8 cellular contexts compared by ENCODE assay signal in genomic region chr12:4648499-4649357, GRCh38. TPM values are rescaled to one million over a fixed set of nuclear protein-coding genes. Genes with fewer than 3 reads are reported as not detected.
DNase-seq lines count a peak whose midpoint lies in the region; ATAC-seq, FAIRE-seq and TF ChIP-seq lines count a peak whose summit lies in the region.

TSS of gene AKAP3 (minus strand) at chr12:4649051. CDS start at chr12:4638196, 10,855 bp downstream.
TSS of gene NDUFA9 (plus strand) at chr12:4649114. CDS start at chr12:4649127, 13 bp downstream.

- peak within 1 kb of the TSS; percentile 77 for H3K27ac ChIP-seq in caudate nucleus (ENCODE audit: low read depth, low read length)

- CTCF ChIA-PET in WTC11 (lab: Charles Lee): interaction anchor here (0.7 to 2.0 kb wide), 11 partner anchors 13 to 265 kb away, joined by 3 to 12 read pairs (median 4); partner anchors contain the start of gene DYRK4

- TF ChIP-seq POLR2A in GM18526 (IDR thresholded peaks at IDR 0.05; ENCODE audit: extremely low read depth, insufficient read length): peak; percentile 87

- peak; percentile 82 for ATAC-seq in HG03097 (IDR thresholded peaks at IDR 0.05; ENCODE audit: low FRiP score, unreplicated experiment)
- ATAC-seq in WTC11: peak; percentile 92

- FAIRE-seq in A204.1 (lab: Jason Lieb, UNC): peak; percentile 96

- no peaks in the 10 kb centered on the region for H3K27me3 Mint-ChIP-seq in WTC11 (ENCODE audit: low read depth)

- H3K4me1 Mint-ChIP-seq in WTC11: peaks cover 40% of the 10 kb centered on the region

- peak; percentile 93 for DNase-seq in NCI-H2171 treated with DMSO at 0.1 percent for 48 hours (lab: John Stamatoyannopoulos, UW)
- peak; percentile 80 for DNase-seq in WTC11 (ENCODE audit: low spot score)
- peak in 60 of 61 donors; percentile 31 to 92 (median 79) for DNase-seq in caudate nucleus (lab: John Stamatoyannopoulos, UW)
- DNase-seq in inferior parietal cortex (ENCODE audit: extremely low spot score): peak; percentile 92
- peak; percentile 61 for DNase-seq in smooth muscle cell of the brain vasculature (ENCODE audit: low read depth, low spot score)

- H3K36me3 Mint-ChIP-seq in WTC11: no peaks in the 10 kb centered on the region

- POLR2A ChIA-PET in WTC11 (lab: Charles Lee): interaction anchor here (0.7 to 1.2 kb wide), 3 partner anchors 10 to 52 kb away, joined by 3 to 4 read pairs (median 3); no protein-coding TSS in a partner anchor

- peak within 1 kb of the TSS; percentile 99 for H3K27ac Mint-ChIP-seq in WTC11

- H3K4me3 Mint-ChIP-seq in WTC11: peak within 1 kb of the TSS; percentile 99

- TF ChIP-seq CTCF in WTC11 (IDR thresholded peaks at IDR 0.05): no peak

- H3K9me3 Mint-ChIP-seq in WTC11: no peaks in the 10 kb centered on the region

TF ChIP-seq in WTC11, 78 proteins besides CTCF, POLR2A, EP300 and RAD21 (continues in another document):
- TF ChIP-seq, protein P1, sequence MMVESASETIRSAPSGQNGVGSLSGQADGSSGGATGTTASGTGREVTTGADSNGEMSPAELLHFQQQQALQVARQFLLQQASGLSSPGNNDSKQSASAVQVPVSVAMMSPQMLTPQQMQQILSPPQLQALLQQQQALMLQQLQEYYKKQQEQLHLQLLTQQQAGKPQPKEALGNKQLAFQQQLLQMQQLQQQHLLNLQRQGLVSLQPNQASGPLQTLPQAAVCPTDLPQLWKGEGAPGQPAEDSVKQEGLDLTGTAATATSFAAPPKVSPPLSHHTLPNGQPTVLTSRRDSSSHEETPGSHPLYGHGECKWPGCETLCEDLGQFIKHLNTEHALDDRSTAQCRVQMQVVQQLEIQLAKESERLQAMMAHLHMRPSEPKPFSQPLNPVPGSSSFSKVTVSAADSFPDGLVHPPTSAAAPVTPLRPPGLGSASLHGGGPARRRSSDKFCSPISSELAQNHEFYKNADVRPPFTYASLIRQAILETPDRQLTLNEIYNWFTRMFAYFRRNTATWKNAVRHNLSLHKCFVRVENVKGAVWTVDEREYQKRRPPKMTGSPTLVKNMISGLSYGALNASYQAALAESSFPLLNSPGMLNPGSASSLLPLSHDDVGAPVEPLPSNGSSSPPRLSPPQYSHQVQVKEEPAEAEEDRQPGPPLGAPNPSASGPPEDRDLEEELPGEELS (CRISPR knock-in tag; IDR thresholded peaks at IDR 0.05): no peak
- TF ChIP-seq TEAD4 (CRISPR knock-in tag; IDR thresholded peaks at IDR 0.05): no peak
- TF ChIP-seq ELF4 (CRISPR knock-in tag; IDR thresholded peaks at IDR 0.05; ENCODE audit: low read depth): no peak
- TF ChIP-seq, protein P2, sequence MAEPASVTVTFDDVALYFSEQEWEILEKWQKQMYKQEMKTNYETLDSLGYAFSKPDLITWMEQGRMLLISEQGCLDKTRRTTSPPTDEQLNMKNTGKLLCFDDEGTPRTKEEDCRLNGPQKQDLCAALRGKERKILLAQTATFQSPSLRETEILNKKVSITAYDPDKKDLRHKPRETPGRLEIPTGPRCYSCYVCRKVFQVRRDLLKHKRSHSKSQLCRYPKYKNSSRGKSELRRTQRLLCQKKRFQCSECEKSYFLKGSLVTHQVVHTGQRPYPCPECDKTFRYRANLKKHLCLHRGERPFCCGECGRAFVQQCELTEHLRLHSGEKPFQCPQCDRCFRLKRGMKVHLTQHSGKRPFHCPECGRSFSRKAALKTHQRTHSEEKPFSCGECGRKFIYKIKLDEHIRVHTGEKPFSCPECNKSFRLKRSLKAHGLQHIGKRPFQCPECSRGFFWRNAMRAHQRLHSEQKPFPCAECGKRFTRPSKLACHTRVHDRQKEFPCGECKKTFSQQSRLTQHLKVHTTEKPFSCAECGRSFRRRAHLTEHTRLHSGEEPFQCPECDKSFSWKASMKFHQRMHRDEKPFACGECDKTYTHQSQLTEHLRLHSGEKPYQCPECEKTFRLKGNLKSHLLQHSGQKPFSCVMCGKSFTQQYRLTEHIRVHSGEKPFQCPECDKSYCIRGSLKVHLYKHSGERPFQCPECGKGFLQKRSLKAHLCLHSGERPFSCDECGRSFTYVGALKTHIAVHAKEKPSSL (CRISPR knock-in tag; conservative IDR thresholded peaks at IDR 0.05): no peak
- 0 out of 2 replicates have a peak, but pooled peaks have one; percentile 51 for TF ChIP-seq CREM (CRISPR knock-in tag; IDR thresholded peaks at IDR 0.05)
- no peak for TF ChIP-seq ZMAT4 (CRISPR knock-in tag; IDR thresholded peaks at IDR 0.05)
- no peak for TF ChIP-seq ZBTB21 (CRISPR knock-in tag; IDR thresholded peaks at IDR 0.05; ENCODE audit: borderline replicate concordance)
- TF ChIP-seq HMGA2 (CRISPR knock-in tag; IDR thresholded peaks at IDR 0.05): no peak
- TF ChIP-seq FOXK1 (CRISPR knock-in tag; IDR thresholded peaks at IDR 0.05): peak; percentile 83
- TF ChIP-seq TEAD1 (CRISPR knock-in tag; IDR thresholded peaks at IDR 0.05): 0 out of 2 replicates have a peak, but pooled peaks have one; percentile 32
- TF ChIP-seq, protein P3, sequence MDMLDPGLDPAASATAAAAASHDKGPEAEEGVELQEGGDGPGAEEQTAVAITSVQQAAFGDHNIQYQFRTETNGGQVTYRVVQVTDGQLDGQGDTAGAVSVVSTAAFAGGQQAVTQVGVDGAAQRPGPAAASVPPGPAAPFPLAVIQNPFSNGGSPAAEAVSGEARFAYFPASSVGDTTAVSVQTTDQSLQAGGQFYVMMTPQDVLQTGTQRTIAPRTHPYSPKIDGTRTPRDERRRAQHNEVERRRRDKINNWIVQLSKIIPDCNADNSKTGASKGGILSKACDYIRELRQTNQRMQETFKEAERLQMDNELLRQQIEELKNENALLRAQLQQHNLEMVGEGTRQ (CRISPR knock-in tag; IDR thresholded peaks at IDR 0.05): peak; percentile 59
- 0 out of 2 replicates have a peak, but pooled peaks have one; percentile 61 for TF ChIP-seq FOXP1 (CRISPR knock-in tag; IDR thresholded peaks at IDR 0.05; ENCODE audit: borderline replicate concordance)
- TF ChIP-seq E2F1 (CRISPR knock-in tag; IDR thresholded peaks at IDR 0.05): no peak
- no peak for TF ChIP-seq GTF2I (CRISPR knock-in tag; conservative IDR thresholded peaks at IDR 0.05)
- TF ChIP-seq ATF1 (CRISPR knock-in tag; IDR thresholded peaks at IDR 0.05): no peak
- TF ChIP-seq, protein P4, sequence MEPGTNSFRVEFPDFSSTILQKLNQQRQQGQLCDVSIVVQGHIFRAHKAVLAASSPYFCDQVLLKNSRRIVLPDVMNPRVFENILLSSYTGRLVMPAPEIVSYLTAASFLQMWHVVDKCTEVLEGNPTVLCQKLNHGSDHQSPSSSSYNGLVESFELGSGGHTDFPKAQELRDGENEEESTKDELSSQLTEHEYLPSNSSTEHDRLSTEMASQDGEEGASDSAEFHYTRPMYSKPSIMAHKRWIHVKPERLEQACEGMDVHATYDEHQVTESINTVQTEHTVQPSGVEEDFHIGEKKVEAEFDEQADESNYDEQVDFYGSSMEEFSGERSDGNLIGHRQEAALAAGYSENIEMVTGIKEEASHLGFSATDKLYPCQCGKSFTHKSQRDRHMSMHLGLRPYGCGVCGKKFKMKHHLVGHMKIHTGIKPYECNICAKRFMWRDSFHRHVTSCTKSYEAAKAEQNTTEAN (CRISPR knock-in tag; IDR thresholded peaks at IDR 0.05): peak; percentile 46; the same call in 1 of the 2 replicates
- TF ChIP-seq NR3C1 (CRISPR knock-in tag; conservative IDR thresholded peaks at IDR 0.05; ENCODE audit: low read depth): no peak
- no peak for TF ChIP-seq GRHL2 (CRISPR knock-in tag; IDR thresholded peaks at IDR 0.05; ENCODE audit: insufficient replicate concordance, severe bottlenecking)
- TF ChIP-seq SP1 (CRISPR knock-in tag; conservative IDR thresholded peaks at IDR 0.05): peak; percentile 54; the same call in 1 of the 2 replicates
- TF ChIP-seq CBFB (CRISPR knock-in tag; IDR thresholded peaks at IDR 0.05; ENCODE audit: low read depth): no peak; the same call in 1 of the 2 replicates
- 0 out of 2 replicates have a peak, but pooled peaks have one; percentile 15 for TF ChIP-seq MAX (CRISPR knock-in tag; IDR thresholded peaks at IDR 0.05)
- TF ChIP-seq, protein P5, sequence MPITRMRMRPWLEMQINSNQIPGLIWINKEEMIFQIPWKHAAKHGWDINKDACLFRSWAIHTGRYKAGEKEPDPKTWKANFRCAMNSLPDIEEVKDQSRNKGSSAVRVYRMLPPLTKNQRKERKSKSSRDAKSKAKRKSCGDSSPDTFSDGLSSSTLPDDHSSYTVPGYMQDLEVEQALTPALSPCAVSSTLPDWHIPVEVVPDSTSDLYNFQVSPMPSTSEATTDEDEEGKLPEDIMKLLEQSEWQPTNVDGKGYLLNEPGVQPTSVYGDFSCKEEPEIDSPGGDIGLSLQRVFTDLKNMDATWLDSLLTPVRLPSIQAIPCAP (CRISPR knock-in tag; IDR thresholded peaks at IDR 0.05): no peak
- TF ChIP-seq JAZF1 (CRISPR knock-in tag; IDR thresholded peaks at IDR 0.05): no peak
- no peak for TF ChIP-seq RORB (CRISPR knock-in tag; IDR thresholded peaks at IDR 0.05)
- TF ChIP-seq JUN (CRISPR knock-in tag; IDR thresholded peaks at IDR 0.05): no peak
- no peak for TF ChIP-seq SMAD4 (CRISPR knock-in tag; IDR thresholded peaks at IDR 0.05)
- TF ChIP-seq MYBL2 (CRISPR knock-in tag; IDR thresholded peaks at IDR 0.05): peak; percentile 68; the same call in 1 of the 2 replicates

RNA-seq across cellular contexts. Expression of gene AKAP3, which starts in this region (rescaled TPM):
- 1.8 to 2.6 TPM (median 1.9 TPM) in 3 replicates for total RNA-seq in WTC11 (2021)

RNA-seq across cellular contexts. Expression of gene NDUFA9, which starts in this region (rescaled TPM):
- total RNA-seq in WTC11 (2021): 65.8 to 97.8 TPM (median 71.4 TPM) in 3 replicates

Comparison
In these comparisons a context has a peak if more than half of its experiments do, and no peak if none do; other contexts are left out.
1. Peak in every context shown above with its lines: DNase-seq, ATAC-seq and H3K27ac ChIP-seq.